In the genomic region with DNA sequence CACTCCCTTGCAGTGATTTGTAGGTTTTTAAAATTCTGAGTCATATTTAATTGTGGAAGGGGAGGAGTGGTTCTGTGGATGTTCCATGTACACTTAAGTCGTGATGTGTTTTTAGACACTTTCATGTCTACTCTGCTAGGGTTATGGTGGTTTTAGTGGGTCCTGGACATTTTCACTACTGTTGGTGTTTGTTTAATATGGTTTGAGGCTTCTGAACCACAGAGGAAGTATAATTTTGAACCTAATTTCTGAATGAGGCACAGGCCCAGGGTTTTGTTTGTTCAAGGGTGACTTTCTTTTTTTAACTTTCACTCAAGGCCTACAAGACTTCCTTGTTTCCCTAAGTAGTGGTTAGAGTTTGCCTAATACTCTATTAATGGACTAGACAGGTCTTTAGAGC, we compare ENCODE assay signal across 17 cellular contexts. TPM values are rescaled to one million over a fixed set of nuclear protein-coding genes. Genes with fewer than 3 reads are reported as not detected.
DNase-seq lines count a peak whose midpoint lies in the region; ATAC-seq and TF ChIP-seq lines count a peak whose summit lies in the region.
"Had no signal": no experiment of that assay in that cellular context is flagged by ENCODE, and none has a peak within 500 bp of the region (broad histone marks: within the 10 kb centered on the region; RNA-seq: fewer than 3 reads in every experiment).

No MANE protein-coding gene starts in this region.

- WGBS in thyroid gland, 2 donors: 65 to 88% methylated on average over 1 of the region's 1 CpG

- H3K27me3 ChIP-seq in MM.1S (replicated peaks; ENCODE audit: insufficient read depth, low read length) (peaks cover 79% of the 10 kb centered on the region), thyroid gland (no peaks in the 10 kb centered on the region)
- H3K27me3 ChIP-seq: cardiac muscle cell, right atrium auricular region, upper lobe of left lung had no signal

- no peaks in the 10 kb centered on the region for H3K9me3 Mint-ChIP-seq in stimulated activated memory B cell treated with anti-CD40 and anti-IgM and Interleukin-4, amounts not matched to agents 10 μg/mL and 1 μg/mL and 100 μg/mL, for 72 hours

- no peak overlapping the region for H3K4me3 ChIP-seq in MM.1S (ENCODE audit: low read length)
- no peak overlapping the region for H3K4me3 ChIP-seq in thyroid gland (replicated peaks in 1 of 3)
- H3K4me3 ChIP-seq: cardiac muscle cell, right atrium auricular region, upper lobe of left lung had no signal

- TF ChIP-seq CTCF in MM.1S (IDR thresholded peaks at IDR 0.05; ENCODE audit: low read length): no peak
- no peak for TF ChIP-seq CTCF in thyroid gland (IDR thresholded peaks at IDR 0.05)

- DNase-seq in MM.1S (peak; percentile 75), 8988T (no peak), thyroid gland (no peak), NCI-H774 (lab: John Stamatoyannopoulos, UW) (no peak)
- DNase-seq: activated CD4-positive, alpha-beta T cell treated with anti-CD3 and anti-CD28 coated beads for 1 hour; NCI-H2029 treated with DMSO at 0.1 percent for 48 hours; T-helper 17 cell; upper lobe of left lung had no signal

- H3K36me3 Mint-ChIP-seq in stimulated activated memory B cell treated with anti-CD40 and anti-IgM and Interleukin-4, amounts not matched to agents 10 μg/mL and 1 μg/mL and 100 μg/mL, for 72 hours: no peaks in the 10 kb centered on the region

- H2AFZ ChIP-seq in MM.1S (ENCODE audit: low read length): no peak overlapping the region

- H3F3A ChIP-seq in MM.1S (ENCODE audit: insufficient read depth, low read length): peaks cover 10% of the 10 kb centered on the region; the same call in 1 of the 2 replicates

- H3K4me1 ChIP-seq in MM.1S (ENCODE audit: low read length) (no peaks in the 10 kb centered on the region), thyroid gland (no peaks in the 10 kb centered on the region)
- H3K4me1 ChIP-seq: right atrium auricular region, upper lobe of left lung had no signal

- H3K36me3 ChIP-seq in MM.1S (replicated peaks; ENCODE audit: insufficient read depth, low read length): no peaks in the 10 kb centered on the region
- H3K36me3 ChIP-seq in thyroid gland: no peaks in the 10 kb centered on the region
- H3K36me3 ChIP-seq: cardiac muscle cell, right atrium auricular region, upper lobe of left lung had no signal

- ATAC-seq in GM18505 (IDR thresholded peaks at IDR 0.05; ENCODE audit: unreplicated experiment) (peak; percentile 75), GM21723 (IDR thresholded peaks at IDR 0.05; ENCODE audit: unreplicated experiment) (peak; percentile 63), HG02981 (IDR thresholded peaks at IDR 0.05; ENCODE audit: unreplicated experiment) (no peak)
- ATAC-seq in stimulated activated memory B cell treated with anti-CD40 and anti-IgM and Interleukin-4, amounts not matched to agents 10 μg/mL and 1 μg/mL and 100 μg/mL, for 72 hours: peak; percentile 34
- ATAC-seq: T-helper 17 cell had no signal

- no peaks in the 10 kb centered on the region for H3K79me2 ChIP-seq in MM.1S (ENCODE audit: low read length)

- H3K9me3 ChIP-seq in MM.1S (replicated peaks; ENCODE audit: insufficient read depth, low read length) (no peaks in the 10 kb centered on the region), thyroid gland (no peaks in the 10 kb centered on the region)
- H3K9me3 ChIP-seq: right atrium auricular region, upper lobe of left lung had no signal

- peaks cover 12% of the 10 kb centered on the region for H3K27me3 Mint-ChIP-seq in stimulated activated memory B cell treated with anti-CD40 and anti-IgM and Interleukin-4, amounts not matched to agents 10 μg/mL and 1 μg/mL and 100 μg/mL, for 72 hours

- no peak overlapping the region for H3K9ac ChIP-seq in MM.1S (ENCODE audit: low read length)

- no peaks in the 10 kb centered on the region for H3K9me2 ChIP-seq in MM.1S (replicated peaks; ENCODE audit: insufficient read depth, low read length)

- H3K27ac ChIP-seq in MM.1S (ENCODE audit: low read length) (no peak overlapping the region), thyroid gland (no peak overlapping the region)
- H3K27ac ChIP-seq: cardiac muscle cell, right atrium auricular region, upper lobe of left lung had no signal

- H3K4me1 Mint-ChIP-seq in stimulated activated memory B cell treated with anti-CD40 and anti-IgM and Interleukin-4, amounts not matched to agents 10 μg/mL and 1 μg/mL and 100 μg/mL, for 72 hours: peaks cover 7% of the 10 kb centered on the region
- H3K4me1 Mint-ChIP-seq: nephron, T-helper 17 cell had no signal

- TF ChIP-seq POLR2A in GM18505 (IDR thresholded peaks at IDR 0.05; ENCODE audit: borderline replicate concordance, extremely low read depth, insufficient read depth, insufficient read length) (no peak), thyroid gland (IDR thresholded peaks at IDR 0.05) (no peak)

- H4K20me1 ChIP-seq in MM.1S (ENCODE audit: insufficient read depth, low read length): no peaks in the 10 kb centered on the region

- no peak overlapping the region for H3K27ac Mint-ChIP-seq in stimulated activated memory B cell treated with anti-CD40 and anti-IgM and Interleukin-4, amounts not matched to agents 10 μg/mL and 1 μg/mL and 100 μg/mL, for 72 hours
- H3K27ac Mint-ChIP-seq: activated naive CD8-positive, alpha-beta T cell; nephron; T-helper 17 cell had no signal

- H3K4me2 ChIP-seq in MM.1S (ENCODE audit: low read depth, low read length): no peak overlapping the region

- H3K4me3 Mint-ChIP-seq in stimulated activated memory B cell treated with anti-CD40 and anti-IgM and Interleukin-4, amounts not matched to agents 10 μg/mL and 1 μg/mL and 100 μg/mL, for 72 hours: no peak overlapping the region
- H3K4me3 Mint-ChIP-seq: activated naive CD8-positive, alpha-beta T cell; nephron; T-helper 17 cell had no signal

- intact Hi-C loops in thyroid gland (cut with DNase I): no loop called here

RNA-seq across cellular contexts. Expression of gene SLC26A5, which starts 13.3 kb away (rescaled TPM):
- total RNA-seq in thyroid gland: 1 to 10 TPM; 1.9 to 4.0 (median 3.5) TPM
- total RNA-seq: fibroblast of villous mesenchyme, right atrium auricular region, T-helper 17 cell had no signal
